ENCODE assay signal across 3 cellular contexts in the genomic region with DNA sequence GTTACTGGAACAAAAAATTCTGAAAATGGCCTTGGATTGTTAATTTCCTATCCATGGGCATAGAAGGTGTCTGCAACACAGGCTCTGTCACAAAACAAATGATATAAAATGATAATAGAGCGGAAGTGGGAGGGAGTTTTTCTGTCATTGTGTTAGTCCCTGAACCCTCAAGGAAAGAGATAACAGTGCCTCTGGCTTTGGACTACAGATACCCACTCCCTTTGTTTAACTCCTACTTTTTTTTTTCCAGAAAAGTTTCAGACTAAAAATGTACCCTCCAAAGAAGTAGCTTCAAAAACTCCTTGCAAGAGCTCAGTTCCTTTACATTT.
TF ChIP-seq lines count a peak whose summit lies in the region.

No MANE protein-coding gene starts in this region.

TF ChIP-seq in GM12878, 131 proteins besides CTCF, POLR2A, EP300 and RAD21 (continued from another document):
- TF ChIP-seq, protein P1, sequence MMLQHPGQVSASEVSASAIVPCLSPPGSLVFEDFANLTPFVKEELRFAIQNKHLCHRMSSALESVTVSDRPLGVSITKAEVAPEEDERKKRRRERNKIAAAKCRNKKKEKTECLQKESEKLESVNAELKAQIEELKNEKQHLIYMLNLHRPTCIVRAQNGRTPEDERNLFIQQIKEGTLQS (IDR thresholded peaks at IDR 0.05; ENCODE audit: borderline replicate concordance, extremely low read depth, low read depth, low read length): no peak
- no peak for TF ChIP-seq NFIC (IDR thresholded peaks at IDR 0.05; ENCODE audit: low read depth, low read length)
- no peak for TF ChIP-seq SP1 (IDR thresholded peaks at IDR 0.05; ENCODE audit: low read depth, low read length)
- TF ChIP-seq NBN (IDR thresholded peaks at IDR 0.05): no peak
- no peak for TF ChIP-seq SPI1 (IDR thresholded peaks at IDR 0.05; ENCODE audit: borderline replicate concordance, insufficient read depth, low read depth, low read length)
- no peak for TF ChIP-seq WRNIP1 (IDR thresholded peaks at IDR 0.05; ENCODE audit: borderline replicate concordance, low read depth, low read length)
- no peak for TF ChIP-seq POLR2AphosphoS5 (IDR thresholded peaks at IDR 0.05; ENCODE audit: low read length)
- no peak for TF ChIP-seq SUZ12 (IDR thresholded peaks at IDR 0.05; ENCODE audit: unreplicated experiment)
- TF ChIP-seq BMI1 (IDR thresholded peaks at IDR 0.05; ENCODE audit: borderline replicate concordance): no peak
- TF ChIP-seq, protein P2, sequence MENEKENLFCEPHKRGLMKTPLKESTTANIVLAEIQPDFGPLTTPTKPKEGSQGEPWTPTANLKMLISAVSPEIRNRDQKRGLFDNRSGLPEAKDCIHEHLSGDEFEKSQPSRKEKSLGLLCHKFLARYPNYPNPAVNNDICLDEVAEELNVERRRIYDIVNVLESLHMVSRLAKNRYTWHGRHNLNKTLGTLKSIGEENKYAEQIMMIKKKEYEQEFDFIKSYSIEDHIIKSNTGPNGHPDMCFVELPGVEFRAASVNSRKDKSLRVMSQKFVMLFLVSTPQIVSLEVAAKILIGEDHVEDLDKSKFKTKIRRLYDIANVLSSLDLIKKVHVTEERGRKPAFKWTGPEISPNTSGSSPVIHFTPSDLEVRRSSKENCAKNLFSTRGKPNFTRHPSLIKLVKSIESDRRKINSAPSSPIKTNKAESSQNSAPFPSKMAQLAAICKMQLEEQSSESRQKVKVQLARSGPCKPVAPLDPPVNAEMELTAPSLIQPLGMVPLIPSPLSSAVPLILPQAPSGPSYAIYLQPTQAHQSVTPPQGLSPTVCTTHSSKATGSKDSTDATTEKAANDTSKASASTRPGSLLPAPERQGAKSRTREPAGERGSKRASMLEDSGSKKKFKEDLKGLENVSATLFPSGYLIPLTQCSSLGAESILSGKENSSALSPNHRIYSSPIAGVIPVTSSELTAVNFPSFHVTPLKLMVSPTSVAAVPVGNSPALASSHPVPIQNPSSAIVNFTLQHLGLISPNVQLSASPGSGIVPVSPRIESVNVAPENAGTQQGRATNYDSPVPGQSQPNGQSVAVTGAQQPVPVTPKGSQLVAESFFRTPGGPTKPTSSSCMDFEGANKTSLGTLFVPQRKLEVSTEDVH (IDR thresholded peaks at IDR 0.05; ENCODE audit: low read depth, partially characterized antibody): no peak
- no peak for TF ChIP-seq SMC3 (IDR thresholded peaks at IDR 0.05; ENCODE audit: borderline replicate concordance, low read length)
- no peak for TF ChIP-seq CREB1 (IDR thresholded peaks at IDR 0.05; ENCODE audit: low read depth)

TF ChIP-seq in liver, 16 proteins besides CTCF, POLR2A, EP300 and RAD21 (continued from another document):
- TF ChIP-seq TAF1 (conservative IDR thresholded peaks at IDR 0.05): no peak

TF ChIP-seq in SK-N-SH treated with all-trans-retinoic acid at 6 μM for 48 hours, 23 proteins besides CTCF, POLR2A, EP300 and RAD21 (continued from another document):
- TF ChIP-seq ARNTL (CRISPR knock-in tag; IDR thresholded peaks at IDR 0.05; ENCODE audit: borderline replicate concordance, low read depth): no peak
- no peak for TF ChIP-seq ZC3H10 (CRISPR knock-in tag; IDR thresholded peaks at IDR 0.05)
- no peak for TF ChIP-seq ZFP3 (CRISPR knock-in tag; IDR thresholded peaks at IDR 0.05)
- TF ChIP-seq TOX (CRISPR knock-in tag; IDR thresholded peaks at IDR 0.05; ENCODE audit: borderline replicate concordance): no peak
- no peak for TF ChIP-seq CREB5 (CRISPR knock-in tag; IDR thresholded peaks at IDR 0.05; ENCODE audit: low read depth)
- TF ChIP-seq SNAI2 (CRISPR knock-in tag; IDR thresholded peaks at IDR 0.05): no peak
- no peak for TF ChIP-seq ZFP30 (CRISPR knock-in tag; IDR thresholded peaks at IDR 0.05)
- TF ChIP-seq GLIS3 (CRISPR knock-in tag; IDR thresholded peaks at IDR 0.05): no peak
- TF ChIP-seq, protein P3, sequence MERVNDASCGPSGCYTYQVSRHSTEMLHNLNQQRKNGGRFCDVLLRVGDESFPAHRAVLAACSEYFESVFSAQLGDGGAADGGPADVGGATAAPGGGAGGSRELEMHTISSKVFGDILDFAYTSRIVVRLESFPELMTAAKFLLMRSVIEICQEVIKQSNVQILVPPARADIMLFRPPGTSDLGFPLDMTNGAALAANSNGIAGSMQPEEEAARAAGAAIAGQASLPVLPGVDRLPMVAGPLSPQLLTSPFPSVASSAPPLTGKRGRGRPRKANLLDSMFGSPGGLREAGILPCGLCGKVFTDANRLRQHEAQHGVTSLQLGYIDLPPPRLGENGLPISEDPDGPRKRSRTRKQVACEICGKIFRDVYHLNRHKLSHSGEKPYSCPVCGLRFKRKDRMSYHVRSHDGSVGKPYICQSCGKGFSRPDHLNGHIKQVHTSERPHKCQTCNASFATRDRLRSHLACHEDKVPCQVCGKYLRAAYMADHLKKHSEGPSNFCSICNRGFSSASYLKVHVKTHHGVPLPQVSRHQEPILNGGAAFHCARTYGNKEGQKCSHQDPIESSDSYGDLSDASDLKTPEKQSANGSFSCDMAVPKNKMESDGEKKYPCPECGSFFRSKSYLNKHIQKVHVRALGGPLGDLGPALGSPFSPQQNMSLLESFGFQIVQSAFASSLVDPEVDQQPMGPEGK (CRISPR knock-in tag; IDR thresholded peaks at IDR 0.05; ENCODE audit: borderline replicate concordance): no peak
- TF ChIP-seq OSR1 (CRISPR knock-in tag; IDR thresholded peaks at IDR 0.05): no peak
- no peak for TF ChIP-seq PPARA (CRISPR knock-in tag; IDR thresholded peaks at IDR 0.05; ENCODE audit: borderline replicate concordance)
